In the genomic region with DNA sequence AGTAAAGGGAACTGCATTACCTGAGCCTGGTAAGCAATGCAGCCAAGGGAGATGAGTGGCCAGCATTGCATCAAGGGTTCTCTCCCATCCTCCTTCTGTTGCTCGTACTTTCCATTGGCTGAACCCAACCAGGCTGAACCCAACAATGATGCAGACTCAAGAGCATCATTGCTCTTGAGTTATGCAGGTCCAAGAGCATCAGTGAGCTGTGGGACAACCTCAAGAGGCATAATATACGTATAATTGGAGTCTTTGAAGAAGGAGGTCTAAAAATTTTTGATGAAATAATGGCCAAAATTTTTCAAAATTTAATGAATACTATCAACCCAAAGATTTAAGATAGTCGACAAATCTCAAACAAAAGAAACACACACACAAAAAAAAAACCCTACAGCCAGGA, we compare ENCODE assay signal across 22 cellular contexts.
"Had no signal": no experiment of that assay in that cellular context is flagged by ENCODE, and none has a peak within 500 bp of the region (broad histone marks: within the 10 kb centered on the region; RNA-seq: fewer than 3 reads in every experiment).

No MANE protein-coding gene starts in this region.

- H3K4me2 ChIP-seq: smooth muscle cell had no signal

- H3K4me3 ChIP-seq: gastrocnemius medialis, left ventricle myocardium inferior, ovary, smooth muscle cell, stomach, suprapubic skin, transverse colon, uterus had no signal

- H3K36me3 Mint-ChIP-seq: activated CD8-positive, alpha-beta memory T cell treated with anti-CD3 and anti-CD28 coated beads, Interleukin-2, amount 10 ng/mL, durations not matched to agents 7 days and 5 days; stimulated activated memory B cell treated with anti-CD40 and anti-IgM and Interleukin-4, amounts not matched to agents 10 μg/mL and 1 μg/mL and 100 μg/mL, for 72 hours had no signal

- H3K4me3 Mint-ChIP-seq: activated CD4-positive, alpha-beta T cell treated with anti-CD3 and anti-CD28 coated beads, Interleukin-2, amount 10 ng/mL, durations not matched to agents 7 days and 5 days; activated CD8-positive, alpha-beta memory T cell treated with anti-CD3 and anti-CD28 coated beads, Interleukin-2, amount 10 ng/mL, durations not matched to agents 7 days and 5 days; activated CD8-positive, alpha-beta T cell treated with anti-CD3 and anti-CD28 coated beads for 36 hours; activated naive CD4-positive, alpha-beta T cell treated with anti-CD3 and anti-CD28 coated beads, Interleukin-2, amount 50 U/mL, for 24 hours; nephron; stimulated activated memory B cell treated with anti-CD40 and anti-IgM and Interleukin-4, amounts not matched to agents 10 μg/mL and 1 μg/mL and 100 μg/mL, for 72 hours had no signal

- H3K27ac Mint-ChIP-seq: activated CD4-positive, alpha-beta T cell treated with anti-CD3 and anti-CD28 coated beads, Interleukin-2, amount 10 ng/mL, durations not matched to agents 7 days and 5 days; activated CD8-positive, alpha-beta memory T cell treated with anti-CD3 and anti-CD28 coated beads, Interleukin-2, amount 10 ng/mL, durations not matched to agents 7 days and 5 days; activated CD8-positive, alpha-beta T cell treated with anti-CD3 and anti-CD28 coated beads for 36 hours; activated naive CD4-positive, alpha-beta T cell treated with anti-CD3 and anti-CD28 coated beads, Interleukin-2, amount 50 U/mL, for 24 hours; nephron; stimulated activated memory B cell treated with anti-CD40 and anti-IgM and Interleukin-4, amounts not matched to agents 10 μg/mL and 1 μg/mL and 100 μg/mL, for 72 hours had no signal

- H3K4me1 ChIP-seq: gastrocnemius medialis, stomach, suprapubic skin, transverse colon, uterus had no signal

- H3K4me1 Mint-ChIP-seq: activated CD4-positive, alpha-beta T cell treated with anti-CD3 and anti-CD28 coated beads, Interleukin-2, amount 10 ng/mL, durations not matched to agents 7 days and 5 days; activated CD8-positive, alpha-beta memory T cell treated with anti-CD3 and anti-CD28 coated beads, Interleukin-2, amount 10 ng/mL, durations not matched to agents 7 days and 5 days; activated naive CD4-positive, alpha-beta T cell treated with anti-CD3 and anti-CD28 coated beads, Interleukin-2, amount 50 U/mL, for 24 hours; nephron; stimulated activated memory B cell treated with anti-CD40 and anti-IgM and Interleukin-4, amounts not matched to agents 10 μg/mL and 1 μg/mL and 100 μg/mL, for 72 hours had no signal

- H3K9me3 ChIP-seq: neutrophil, ovary had no signal

- DNase-seq: activated CD4-positive, alpha-beta T cell treated with anti-CD3 and anti-CD28 coated beads, Interleukin-2, amount 10 ng/mL, durations not matched to agents 7 days and 5 days; activated CD8-positive, alpha-beta memory T cell treated with anti-CD3 and anti-CD28 coated beads, Interleukin-2, amount 10 ng/mL, durations not matched to agents 7 days and 5 days; activated CD8-positive, alpha-beta T cell treated with anti-CD3 and anti-CD28 coated beads for 36 hours; activated gamma-delta T cell treated with Interleukin-2 at 50 U/mL for 16 hours; activated T-cell treated with anti-CD3 and anti-CD28 coated beads for 4 hours; cerebellar nuclear complex; cortex of kidney; gastrocnemius medialis; hippocampal formation; left ventricle myocardium inferior; ovary; stimulated activated CD4-positive, alpha-beta T cell treated with anti-CD3 and anti-CD28 coated beads, Interleukin-15, amount 100 ng/mL, for 24 hours; stomach; transverse colon; uterus had no signal

- H3K27ac ChIP-seq: gastrocnemius medialis, left ventricle myocardium inferior, neutrophil, ovary, stomach, suprapubic skin, transverse colon, uterus, VCaP had no signal

- H3K36me3 ChIP-seq: gastrocnemius medialis, left ventricle myocardium inferior, neutrophil, ovary, stomach, suprapubic skin, transverse colon, uterus had no signal

- H3K27me3 ChIP-seq: gastrocnemius medialis, neutrophil, ovary, stomach, suprapubic skin, transverse colon, uterus had no signal

- H3K27me3 Mint-ChIP-seq: stimulated activated memory B cell treated with anti-CD40 and anti-IgM and Interleukin-4, amounts not matched to agents 10 μg/mL and 1 μg/mL and 100 μg/mL, for 72 hours had no signal
